ENCODE assay signal across 20 cellular contexts in the genomic region with DNA sequence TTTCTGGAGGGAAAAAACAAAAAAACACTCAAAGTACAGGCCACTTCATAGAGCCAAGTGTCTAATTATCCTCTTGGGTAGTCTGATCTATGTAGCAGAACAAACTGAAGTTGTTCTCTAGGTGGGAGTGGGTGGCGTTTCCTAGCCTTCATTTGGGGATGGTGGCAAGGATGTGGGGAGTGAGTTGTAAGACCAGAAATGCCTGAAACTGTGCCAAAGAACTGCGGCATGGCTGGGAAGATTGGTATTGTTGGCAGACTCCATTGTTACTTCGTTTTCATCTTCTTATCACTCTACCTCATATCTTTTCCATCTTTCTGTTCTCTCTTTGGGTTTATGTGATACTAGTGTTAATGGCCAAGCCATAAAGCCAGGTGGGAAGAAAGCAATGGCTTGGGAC.
"Had no signal": no experiment of that assay in that cellular context is flagged by ENCODE, and none has a peak within 500 bp of the region (broad histone marks: within the 10 kb centered on the region; RNA-seq: fewer than 3 reads in every experiment).

No MANE protein-coding gene starts in this region.

- H3K36me3 Mint-ChIP-seq: activated CD4-positive, alpha-beta memory T cell treated with anti-CD3 and anti-CD28 coated beads for 36 hours; activated CD8-positive, alpha-beta memory T cell treated with anti-CD3 and anti-CD28 coated beads, Interleukin-2, amount 10 ng/mL, durations not matched to agents 7 days and 5 days; activated naive CD8-positive, alpha-beta T cell treated with anti-CD3 and anti-CD28 coated beads for 36 hours; stimulated activated memory B cell treated with anti-CD40 and anti-IgM and Interleukin-4, amounts not matched to agents 10 μg/mL and 1 μg/mL and 100 μg/mL, for 72 hours had no signal

- H3K36me3 ChIP-seq: brain microvascular endothelial cell, neutrophil, WERI-Rb-1 had no signal

- H3K9me3 Mint-ChIP-seq: activated CD4-positive, alpha-beta memory T cell treated with anti-CD3 and anti-CD28 coated beads for 36 hours; activated naive CD8-positive, alpha-beta T cell treated with anti-CD3 and anti-CD28 coated beads for 36 hours; activated T-cell treated with anti-CD3 and anti-CD28 coated beads, Interleukin-2, amount 50 U/mL, for 4 hours; dendritic cell treated with granulocyte-macrophage colony-stimulating factor and Interleukin-4, amounts not matched to agents 40 ng/mL and 50 ng/mL, for 4 days; effector memory CD8-positive, alpha-beta T cell; naive thymus-derived CD8-positive, alpha-beta T cell; stimulated activated memory B cell treated with anti-CD40 and anti-IgM and Interleukin-4, amounts not matched to agents 10 μg/mL and 1 μg/mL and 100 μg/mL, for 72 hours had no signal

- H3K4me1 Mint-ChIP-seq: activated CD8-positive, alpha-beta memory T cell treated with anti-CD3 and anti-CD28 coated beads, Interleukin-2, amount 10 ng/mL, durations not matched to agents 7 days and 5 days; activated naive CD8-positive, alpha-beta T cell treated with anti-CD3 and anti-CD28 coated beads for 36 hours; naive thymus-derived CD8-positive, alpha-beta T cell; stimulated activated memory B cell treated with anti-CD40 and anti-IgM and Interleukin-4, amounts not matched to agents 10 μg/mL and 1 μg/mL and 100 μg/mL, for 72 hours had no signal

- H3K9me3 ChIP-seq: mucosa of descending colon, neutrophil had no signal

- H3K27ac ChIP-seq: brain microvascular endothelial cell, epithelial cell of prostate, hepatocyte, neutrophil, WERI-Rb-1 had no signal

- H3K27me3 Mint-ChIP-seq: activated CD4-positive, alpha-beta memory T cell treated with anti-CD3 and anti-CD28 coated beads for 36 hours; activated CD8-positive, alpha-beta memory T cell treated with anti-CD3 and anti-CD28 coated beads, Interleukin-2, amount 10 ng/mL, durations not matched to agents 7 days and 5 days; activated naive CD8-positive, alpha-beta T cell treated with anti-CD3 and anti-CD28 coated beads for 36 hours; dendritic cell treated with granulocyte-macrophage colony-stimulating factor and Interleukin-4, amounts not matched to agents 40 ng/mL and 50 ng/mL, for 4 days; effector memory CD8-positive, alpha-beta T cell; naive thymus-derived CD8-positive, alpha-beta T cell; stimulated activated memory B cell treated with anti-CD40 and anti-IgM and Interleukin-4, amounts not matched to agents 10 μg/mL and 1 μg/mL and 100 μg/mL, for 72 hours had no signal

- H3K27me3 ChIP-seq: brain microvascular endothelial cell, hepatocyte, neutrophil had no signal

- H3K4me3 ChIP-seq: hepatocyte, mucosa of descending colon had no signal

- H2AFZ ChIP-seq: hepatocyte had no signal

- H3K4me3 Mint-ChIP-seq: activated CD4-positive, alpha-beta memory T cell treated with anti-CD3 and anti-CD28 coated beads for 36 hours; activated CD8-positive, alpha-beta memory T cell treated with anti-CD3 and anti-CD28 coated beads, Interleukin-2, amount 10 ng/mL, durations not matched to agents 7 days and 5 days; activated naive CD8-positive, alpha-beta T cell treated with anti-CD3 and anti-CD28 coated beads for 36 hours; activated T-cell treated with anti-CD3 and anti-CD28 coated beads, Interleukin-2, amount 50 U/mL, for 4 hours; dendritic cell treated with granulocyte-macrophage colony-stimulating factor and Interleukin-4, amounts not matched to agents 40 ng/mL and 50 ng/mL, for 4 days; effector memory CD8-positive, alpha-beta T cell; naive thymus-derived CD8-positive, alpha-beta T cell; stimulated activated memory B cell treated with anti-CD40 and anti-IgM and Interleukin-4, amounts not matched to agents 10 μg/mL and 1 μg/mL and 100 μg/mL, for 72 hours had no signal

- DNase-seq: activated CD4-positive, alpha-beta memory T cell treated with anti-CD3 and anti-CD28 coated beads for 36 hours; activated CD8-positive, alpha-beta memory T cell treated with anti-CD3 and anti-CD28 coated beads, Interleukin-2, amount 10 ng/mL, durations not matched to agents 7 days and 5 days; activated effector memory CD4-positive, alpha-beta T cell treated with anti-CD3 and anti-CD28 coated beads, Interleukin-2, amount 50 U/mL, for 16 hours; activated naive CD8-positive, alpha-beta T cell treated with anti-CD3 and anti-CD28 coated beads for 36 hours; activated T-cell treated with anti-CD3 and anti-CD28 coated beads, Interleukin-2, amount 50 U/mL, for 4 hours; amygdala; effector memory CD8-positive, alpha-beta T cell; islet precursor cell; mucosa of descending colon; naive thymus-derived CD8-positive, alpha-beta T cell; posterior cingulate gyrus; retina; stimulated activated CD4-positive, alpha-beta T cell treated with anti-CD3 and anti-CD28 coated beads, Interleukin-2, amount 100 ng/mL, for 48 hours; WERI-Rb-1 had no signal

- H3K79me2 ChIP-seq: hepatocyte had no signal

- H3K27ac Mint-ChIP-seq: activated CD4-positive, alpha-beta memory T cell treated with anti-CD3 and anti-CD28 coated beads for 36 hours; activated CD8-positive, alpha-beta memory T cell treated with anti-CD3 and anti-CD28 coated beads, Interleukin-2, amount 10 ng/mL, durations not matched to agents 7 days and 5 days; activated naive CD8-positive, alpha-beta T cell treated with anti-CD3 and anti-CD28 coated beads for 36 hours; dendritic cell treated with granulocyte-macrophage colony-stimulating factor and Interleukin-4, amounts not matched to agents 40 ng/mL and 50 ng/mL, for 4 days; effector memory CD8-positive, alpha-beta T cell; stimulated activated memory B cell treated with anti-CD40 and anti-IgM and Interleukin-4, amounts not matched to agents 10 μg/mL and 1 μg/mL and 100 μg/mL, for 72 hours had no signal

- H3K4me2 ChIP-seq: hepatocyte had no signal
